ENCODE assay signal across 25 cellular contexts in the genomic region with DNA sequence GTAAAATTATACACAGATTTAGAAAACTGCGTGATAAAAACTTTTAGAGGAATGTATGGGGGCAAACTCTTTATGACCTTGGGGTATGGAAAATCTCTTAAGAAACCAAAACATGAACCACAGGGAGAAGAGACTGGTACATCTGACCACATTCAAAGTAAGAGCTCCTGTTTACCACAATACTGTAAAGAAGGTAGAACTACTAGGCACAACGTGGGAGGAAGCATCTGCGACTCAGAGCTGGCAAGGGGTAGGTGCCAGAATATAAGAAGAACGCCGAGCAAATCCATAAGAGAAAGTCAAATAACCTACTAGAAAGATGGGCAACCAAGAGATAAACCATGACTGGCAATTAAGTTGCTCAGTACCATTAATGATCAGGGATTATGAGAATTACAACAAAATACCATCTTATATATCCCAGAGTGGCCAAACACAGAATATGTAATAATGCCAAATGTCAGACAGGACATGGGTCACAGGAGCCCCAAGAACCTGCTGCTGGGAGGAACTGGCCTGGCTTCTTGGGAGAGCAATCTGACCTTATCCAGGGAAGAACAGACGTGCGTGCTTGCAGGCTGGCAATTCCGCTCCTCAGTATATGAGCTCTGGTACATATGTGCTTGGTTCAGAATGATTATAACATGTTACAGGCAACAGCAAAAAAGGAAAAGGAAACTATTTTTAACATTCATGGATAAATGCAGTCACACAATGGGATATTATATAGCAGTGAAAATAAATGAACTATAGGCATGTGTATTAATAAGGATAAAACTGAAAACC. TPM values are rescaled to one million over a fixed set of nuclear protein-coding genes. Genes with fewer than 3 reads are reported as not detected.
DNase-seq lines count a peak whose midpoint lies in the region; ATAC-seq, FAIRE-seq and TF ChIP-seq lines count a peak whose summit lies in the region.
"Had no signal": no experiment of that assay in that cellular context is flagged by ENCODE, and none has a peak within 500 bp of the region (broad histone marks: within the 10 kb centered on the region; RNA-seq: fewer than 3 reads in every experiment).

No MANE protein-coding gene starts in this region.

- peak; percentile 66 for ATAC-seq in activated T-helper 17 cell treated with anti-CD3 and anti-CD28 coated beads, Interleukin-2, amount 50 U/mL, for 72 hours (replicated peaks)
- ATAC-seq in stimulated activated naive CD8-positive, alpha-beta T cell treated with anti-CD3 and anti-CD28 coated beads, Interleukin-15, amount 100 ng/mL, for 72 hours, result peak; percentile 54
- ATAC-seq in left ventricle myocardium superior, result no peak
- ATAC-seq: GM12878, K562, SK-N-SH treated with all-trans-retinoic acid at 6 μM for 48 hours had no signal

- peaks cover 56% of the 10 kb centered on the region for H3K4me1 Mint-ChIP-seq in activated T-cell treated with anti-CD3 and anti-CD28 coated beads, Interleukin-2, amount 50 U/mL, for 24 hours (ENCODE audit: low read depth)
- H3K4me1 Mint-ChIP-seq in activated T-helper 17 cell treated with anti-CD3 and anti-CD28 coated beads, Interleukin-2, amount 50 U/mL, for 72 hours, result peaks cover 38% of the 10 kb centered on the region
- H3K4me1 Mint-ChIP-seq in stimulated activated naive CD8-positive, alpha-beta T cell treated with anti-CD3 and anti-CD28 coated beads, Interleukin-15, amount 100 ng/mL, for 72 hours, result peaks cover 17% of the 10 kb centered on the region

- H3K36me3 Mint-ChIP-seq in activated T-cell treated with anti-CD3 and anti-CD28 coated beads, Interleukin-2, amount 50 U/mL, for 24 hours (ENCODE audit: low read depth), result peaks cover 21% of the 10 kb centered on the region
- peaks cover 7% of the 10 kb centered on the region for H3K36me3 Mint-ChIP-seq in activated T-helper 17 cell treated with anti-CD3 and anti-CD28 coated beads, Interleukin-2, amount 50 U/mL, for 72 hours (ENCODE audit: low read depth)

- intact Hi-C loops in left ventricle myocardium superior (cut with micrococcal nuclease), result no loop called here

- peak overlapping the region; percentile 16 for H3K27ac Mint-ChIP-seq in activated T-cell treated with anti-CD3 and anti-CD28 coated beads, Interleukin-2, amount 50 U/mL, for 24 hours
- peak overlapping the region; percentile 9 for H3K27ac Mint-ChIP-seq in activated T-helper 17 cell treated with anti-CD3 and anti-CD28 coated beads, Interleukin-2, amount 50 U/mL, for 72 hours
- peak overlapping the region in 1 of 2 donors; percentile 15 for H3K27ac Mint-ChIP-seq in stimulated activated naive CD8-positive, alpha-beta T cell treated with anti-CD3 and anti-CD28 coated beads, Interleukin-15, amount 100 ng/mL, for 72 hours
- H3K27ac Mint-ChIP-seq: CD4-positive, alpha-beta T cell; H9 had no signal

- no peaks in the 10 kb centered on the region for H3K9me3 Mint-ChIP-seq in activated T-cell treated with anti-CD3 and anti-CD28 coated beads, Interleukin-2, amount 50 U/mL, for 24 hours
- H3K9me3 Mint-ChIP-seq in activated T-helper 17 cell treated with anti-CD3 and anti-CD28 coated beads, Interleukin-2, amount 50 U/mL, for 72 hours, result no peaks in the 10 kb centered on the region
- no peaks in the 10 kb centered on the region for H3K9me3 Mint-ChIP-seq in stimulated activated naive CD8-positive, alpha-beta T cell treated with anti-CD3 and anti-CD28 coated beads, Interleukin-15, amount 100 ng/mL, for 72 hours
- H3K9me3 Mint-ChIP-seq: CD4-positive, alpha-beta T cell; H9 had no signal

- no peak overlapping the region for H3K4me3 Mint-ChIP-seq in activated T-cell treated with anti-CD3 and anti-CD28 coated beads, Interleukin-2, amount 50 U/mL, for 24 hours
- peak overlapping the region; percentile 8 for H3K4me3 Mint-ChIP-seq in activated T-helper 17 cell treated with anti-CD3 and anti-CD28 coated beads, Interleukin-2, amount 50 U/mL, for 72 hours
- peak overlapping the region in 1 of 2 donors; percentile 28 for H3K4me3 Mint-ChIP-seq in stimulated activated naive CD8-positive, alpha-beta T cell treated with anti-CD3 and anti-CD28 coated beads, Interleukin-15, amount 100 ng/mL, for 72 hours
- H3K4me3 Mint-ChIP-seq: CD4-positive, alpha-beta T cell; H9 had no signal

- DNase-seq in activated T-cell treated with anti-CD3 and anti-CD28 coated beads, Interleukin-2, amount 50 U/mL, for 24 hours, result no peak
- DNase-seq in activated T-cell treated with anti-CD3 and anti-CD28 coated beads, Interleukin-2, amount 50 U/mL, for 48 hours, result no peak
- no peak for DNase-seq in GM12892 (ENCODE audit: insufficient read length)
- no peak for DNase-seq in stimulated activated naive CD8-positive, alpha-beta T cell treated with anti-CD3 and anti-CD28 coated beads, Interleukin-15, amount 100 ng/mL, for 72 hours
- no peak for DNase-seq in DMS114 treated with DMSO at 0.1 percent for 48 hours (lab: John Stamatoyannopoulos, UW; ENCODE audit: unreplicated experiment)
- DNase-seq in left ventricle myocardium superior, result no peak
- DNase-seq: CD4-positive, alpha-beta T cell; COR-L47; DMS79 treated with DMSO at 0.1 percent for 48 hours; GM23248; H9; NCI-H1105 treated with DMSO at 0.1 percent for 48 hours; NCI-H1694; NCI-H2081; NCI-H2171; NCI-H345; NCI-H524; NCI-H82 had no signal

- H3K27me3 Mint-ChIP-seq in activated T-cell treated with anti-CD3 and anti-CD28 coated beads, Interleukin-2, amount 50 U/mL, for 24 hours, result no peaks in the 10 kb centered on the region
- no peaks in the 10 kb centered on the region for H3K27me3 Mint-ChIP-seq in activated T-helper 17 cell treated with anti-CD3 and anti-CD28 coated beads, Interleukin-2, amount 50 U/mL, for 72 hours
- H3K27me3 Mint-ChIP-seq in stimulated activated naive CD8-positive, alpha-beta T cell treated with anti-CD3 and anti-CD28 coated beads, Interleukin-15, amount 100 ng/mL, for 72 hours, result no peaks in the 10 kb centered on the region
- H3K27me3 Mint-ChIP-seq: CD4-positive, alpha-beta T cell had no signal

- FAIRE-seq in GM12892 (lab: Jason Lieb, UNC), result peak; percentile 33
- FAIRE-seq: GM12878, K562 had no signal

- no peak for TF ChIP-seq POLR2A in GM12892 (IDR thresholded peaks at IDR 0.05; ENCODE audit: low read depth, low read length)

RNA-seq across cellular contexts. Expression of a gene that starts 50.2 kb away (rescaled TPM):
- not detected for polyA plus RNA-seq in GM12892 (2012; ENCODE audit: missing spikeins)
- total RNA-seq in activated T-helper 17 cell treated with anti-CD3 and anti-CD28 coated beads, Interleukin-2, amount 50 U/mL, for 72 hours, result 1 to 10 TPM in 1 of 2 donors, not detected in 1; 2.8 TPM
- not detected for total RNA-seq in left ventricle myocardium superior
- total RNA-seq: A673; CD4-positive, alpha-beta T cell; GM23248; K562; OCI-LY7 had no signal
- polyA plus RNA-seq: BJ, GM23248, K562 had no signal
